Comparison of ENCODE assay signal across 1 cellular context in genomic region chr17:76405967-76406647, GRCh38.
TF ChIP-seq lines count a peak whose summit lies in the region.

No MANE protein-coding gene starts in this region.

TF ChIP-seq in K562, 482 proteins besides CTCF, POLR2A, EP300 and RAD21 (continued from another document and continues in another):
- peak; percentile 52 for TF ChIP-seq PHF20 (IDR thresholded peaks at IDR 0.05; ENCODE audit: partially characterized antibody)
- no peak for TF ChIP-seq PHTF2 (CRISPR knock-in tag; IDR thresholded peaks at IDR 0.05)
- TF ChIP-seq WHSC1 (IDR thresholded peaks at IDR 0.05; ENCODE audit: low read length): no peak
- TF ChIP-seq GATAD2A (IDR thresholded peaks at IDR 0.05): 0 out of 2 replicates have a peak, but pooled peaks have one; percentile 41
- TF ChIP-seq MECOM (CRISPR knock-in tag; IDR thresholded peaks at IDR 0.05): peak; percentile 93
- no peak for TF ChIP-seq TRIM25 (IDR thresholded peaks at IDR 0.05; ENCODE audit: borderline replicate concordance)
- no peak for TF ChIP-seq MLX (CRISPR knock-in tag; conservative IDR thresholded peaks at IDR 0.05)
- no peak for TF ChIP-seq SIRT6 (IDR thresholded peaks at IDR 0.05; ENCODE audit: low read depth, low read length)
- TF ChIP-seq ZNF518B (CRISPR knock-in tag; IDR thresholded peaks at IDR 0.05): no peak
- peak; percentile 100 for TF ChIP-seq NFIC (IDR thresholded peaks at IDR 0.05)
- TF ChIP-seq ZNF77 (CRISPR knock-in tag; IDR thresholded peaks at IDR 0.05): no peak
- TF ChIP-seq ZBTB34 (CRISPR knock-in tag; IDR thresholded peaks at IDR 0.05): no peak
- no peak for TF ChIP-seq BDP1 (IDR thresholded peaks at IDR 0.05; ENCODE audit: insufficient read depth, insufficient read length)
- TF ChIP-seq MCM2 (IDR thresholded peaks at IDR 0.05; ENCODE audit: low read depth): no peak
- TF ChIP-seq HNRNPLL (IDR thresholded peaks at IDR 0.05; ENCODE audit: low read depth, low read length, poor library complexity, severe bottlenecking): peak; percentile 36
- no peak for TF ChIP-seq ZNF232 (CRISPR knock-in tag; IDR thresholded peaks at IDR 0.05)
- TF ChIP-seq MLLT1 (IDR thresholded peaks at IDR 0.05): peak in 1 of 2 experiments; percentile 86; a peak in 2 of 4 replicates
- TF ChIP-seq CCNT2 (IDR thresholded peaks at IDR 0.05; ENCODE audit: borderline replicate concordance, extremely low read depth, insufficient read length, low read depth, low read length): peak; percentile 100
- peak; percentile 97 to 98 for TF ChIP-seq TRIM24 (IDR thresholded peaks at IDR 0.05)
- TF ChIP-seq CSDE1 (IDR thresholded peaks at IDR 0.05): 0 out of 4 replicates have a peak, but pooled peaks of 1 of the 2 experiments have one; percentile 38
- no peak for TF ChIP-seq ZNF431 (CRISPR knock-in tag; IDR thresholded peaks at IDR 0.05)
- TF ChIP-seq HOXB6 (CRISPR knock-in tag; IDR thresholded peaks at IDR 0.05; ENCODE audit: borderline replicate concordance): no peak
- peak; percentile 88 for TF ChIP-seq ELF4 (CRISPR knock-in tag; IDR thresholded peaks at IDR 0.05)
- TF ChIP-seq SP2 (IDR thresholded peaks at IDR 0.05; ENCODE audit: extremely low read depth, low read depth, low read length, poor library complexity, severe bottlenecking): no peak
- peak; percentile 95 for TF ChIP-seq ETS1 (conservative IDR thresholded peaks at IDR 0.05; ENCODE audit: control insufficient read depth, low read depth, low read length)
- no peak for TF ChIP-seq ZNF707 (CRISPR knock-in tag; conservative IDR thresholded peaks at IDR 0.05)
- peak; percentile 83; the same call in 1 of the 2 replicates for TF ChIP-seq HBP1 (CRISPR knock-in tag; IDR thresholded peaks at IDR 0.05)
- TF ChIP-seq GABPA (tag; conservative IDR thresholded peaks at IDR 0.05; ENCODE audit: low read depth): no peak; the same call in 1 of the 2 replicates
- TF ChIP-seq PRDM10 (IDR thresholded peaks at IDR 0.05; ENCODE audit: partially characterized antibody): peak; percentile 59
- TF ChIP-seq IFI16 (CRISPR knock-in tag; IDR thresholded peaks at IDR 0.05): no peak
